Comparison of ENCODE assay signal across 9 cellular contexts in the genomic region with DNA sequence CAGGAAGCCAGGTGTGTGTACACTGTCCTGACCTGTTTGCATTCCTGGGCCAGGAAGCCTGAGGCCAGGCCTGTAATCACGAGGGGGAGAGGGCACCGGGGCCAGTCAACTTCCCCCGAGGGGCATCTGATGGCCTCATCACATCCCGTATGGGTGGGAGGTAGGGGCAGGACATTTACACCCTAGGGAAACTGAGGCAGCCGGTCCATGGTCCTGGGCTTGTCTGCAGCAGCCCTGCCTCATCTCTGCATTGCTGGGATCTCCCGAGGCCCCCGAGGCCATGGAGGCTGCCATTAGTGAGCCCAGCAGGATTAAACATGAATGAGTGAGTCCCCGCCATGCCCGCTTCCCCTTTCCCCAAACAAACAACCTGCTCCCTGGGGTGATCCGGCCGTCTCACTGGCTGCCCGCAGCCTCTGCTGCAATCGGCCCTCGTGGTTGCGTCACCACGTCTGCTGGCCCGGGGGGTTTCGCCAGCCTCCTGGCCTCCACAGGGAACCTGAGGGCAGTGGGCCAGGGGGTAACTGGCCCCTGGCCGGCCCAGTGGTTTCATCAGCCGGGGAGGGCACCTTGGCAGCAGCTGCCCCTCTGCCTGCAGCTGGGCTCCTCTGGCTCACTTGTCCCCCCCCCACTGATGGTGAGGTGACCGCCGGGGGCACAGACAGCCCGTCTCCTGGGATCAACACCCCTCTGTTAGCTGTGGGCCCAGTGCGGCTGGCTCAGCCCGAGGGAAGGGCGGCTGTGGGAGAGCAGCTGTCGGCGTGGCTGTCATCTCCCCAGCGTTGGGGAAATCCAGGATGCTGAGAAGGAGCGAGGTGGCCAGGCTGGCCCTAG.
DNase-seq lines count a peak whose midpoint lies in the region; ATAC-seq and TF ChIP-seq lines count a peak whose summit lies in the region.
"Had no signal": no experiment of that assay in that cellular context is flagged by ENCODE, and none has a peak within 500 bp of the region (broad histone marks: within the 10 kb centered on the region; RNA-seq: fewer than 3 reads in every experiment).

No MANE protein-coding gene starts in this region.

- peak; percentile 78 for DNase-seq in GF-D8 (lab: John Stamatoyannopoulos, UW)
- DNase-seq in NCI-H460 (ENCODE audit: extremely low read depth, low read depth) = peak; percentile 58
- no peak for DNase-seq in cerebellar nuclear complex (lab: John Stamatoyannopoulos, UW)
- DNase-seq in epidermal melanocyte (ENCODE audit: insufficient read length, low spot score) = no peak
- DNase-seq: RPMI8226 had no signal

- H3K9me3 ChIP-seq in endocrine pancreas (ENCODE audit: control insufficient read depth, low read length) (no peaks in the 10 kb centered on the region), parathyroid adenoma (ENCODE audit: control insufficient read depth, low read length) (no peaks in the 10 kb centered on the region)

- no peak overlapping the region for H2AFZ ChIP-seq in parathyroid adenoma

- no peaks in the 10 kb centered on the region for H3K4me1 ChIP-seq in endocrine pancreas (ENCODE audit: control insufficient read depth, insufficient read depth, low read length)
- peaks cover 75% of the 10 kb centered on the region for H3K4me1 ChIP-seq in parathyroid adenoma

- H3K9ac ChIP-seq in endocrine pancreas (ENCODE audit: control insufficient read depth, insufficient read depth, low read length) = peak overlapping the region; percentile 41
- H3K9ac ChIP-seq in parathyroid adenoma = no peak overlapping the region

- H3K4me2 ChIP-seq in parathyroid adenoma (ENCODE audit: low read length) = no peak overlapping the region

- ATAC-seq in GM21529 (IDR thresholded peaks at IDR 0.05; ENCODE audit: unreplicated experiment) = no peak
- ATAC-seq in GM21786 (IDR thresholded peaks at IDR 0.05; ENCODE audit: unreplicated experiment) = no peak

- peak overlapping the region; percentile 77 for H3K27ac ChIP-seq in parathyroid adenoma

- no peaks in the 10 kb centered on the region for H3K27me3 ChIP-seq in endocrine pancreas (ENCODE audit: control insufficient read depth, insufficient read depth, low read length)
- no peaks in the 10 kb centered on the region for H3K27me3 ChIP-seq in parathyroid adenoma (ENCODE audit: control insufficient read depth, insufficient read depth, low read length)

- H3K4me3 ChIP-seq in endocrine pancreas (ENCODE audit: control insufficient read depth, insufficient read depth, low read length) = no peak overlapping the region
- H3K4me3 ChIP-seq in parathyroid adenoma (ENCODE audit: low read depth, low read length) = no peak overlapping the region

- TF ChIP-seq CTCF in parathyroid adenoma (IDR thresholded peaks at IDR 0.05) = no peak

- H3K36me3 ChIP-seq in endocrine pancreas (ENCODE audit: control insufficient read depth, insufficient read depth, low read length) (no peaks in the 10 kb centered on the region), parathyroid adenoma (ENCODE audit: control insufficient read depth, insufficient read depth, low read length) (no peaks in the 10 kb centered on the region)

- H3K79me2 ChIP-seq in parathyroid adenoma = peaks cover 49% of the 10 kb centered on the region

Comparison
In these comparisons a context has a peak if more than half of its experiments do, and no peak if none do; other contexts are left out.
1. DNase-seq: peak in GF-D8 (single experiment) and NCI-H460 (single experiment); none in cerebellar nuclear complex (0 of 2) and epidermal melanocyte (single experiment).